In genomic region chr19:58385313-58386165, GRCh38 we compare ENCODE assay signal across 7 cellular contexts. TPM values are rescaled to one million over a fixed set of nuclear protein-coding genes. Genes with fewer than 3 reads are reported as not detected.
DNase-seq lines count a peak whose midpoint lies in the region; ATAC-seq and TF ChIP-seq lines count a peak whose summit lies in the region.

No MANE protein-coding gene starts in this region.

- no peak for TF ChIP-seq EP300 in suprapubic skin (IDR thresholded peaks at IDR 0.05)

- no peaks in the 10 kb centered on the region for H3K27me3 ChIP-seq in adrenal gland
- no peaks in the 10 kb centered on the region for H3K27me3 ChIP-seq in right lobe of liver
- H3K27me3 ChIP-seq in suprapubic skin, result no peaks in the 10 kb centered on the region

- 65 to 67% (median 66%) methylated on average over 8 to 16 of the region's 16 CpGs for WGBS in adrenal gland, 4 donors
- 68% methylated on average over 5 of the region's 16 CpGs for WGBS in right lobe of liver (ENCODE audit: insufficient coverage, low coverage, low lambda C conversion rate, missing lambda C conversion rate)
- 47% methylated on average over 16 of the region's 16 CpGs for WGBS in suprapubic skin

- TF ChIP-seq CTCF in adrenal gland (IDR thresholded peaks at IDR 0.05) (no peak), right lobe of liver (IDR thresholded peaks at IDR 0.05) (no peak), suprapubic skin (IDR thresholded peaks at IDR 0.05) (no peak)

- TF ChIP-seq POLR2A in adrenal gland (IDR thresholded peaks at IDR 0.05) (no peak), right lobe of liver (IDR thresholded peaks at IDR 0.05) (no peak), suprapubic skin (IDR thresholded peaks at IDR 0.05) (no peak)

- ATAC-seq in right lobe of liver, result no peak

- H3K4me1 ChIP-seq in adrenal gland (replicated peaks in 1 of 2) (peaks cover 30 to 36% of the 10 kb centered on the region in 2 donors), right lobe of liver (peaks cover 0 to 23% (median 6%) of the 10 kb centered on the region in 4 donors), suprapubic skin (peaks cover 45% of the 10 kb centered on the region)

- no peak for DNase-seq in Jurkat, Clone E6-1 (ENCODE audit: low read depth, low spot score)
- DNase-seq in adrenal gland (peak in 1 of 7 donors; percentile 64), right lobe of liver (peak in 1 of 3 donors; percentile 19), suprapubic skin (ENCODE audit: low spot score in 2 of 2) (peak in 1 of 2 donors; percentile 65), cortex of kidney (lab: John Stamatoyannopoulos, UW) (no peak), C1 segment of cervical spinal cord (lab: John Stamatoyannopoulos, UW) (no peak), Kasumi-1 (lab: John Stamatoyannopoulos, UW) (no peak)

- intact Hi-C loops in adrenal gland (cut with DNase I), result no loop called here
- intact Hi-C loops in right lobe of liver (cut with DNase I), result no loop called here

- H3K9me3 ChIP-seq in adrenal gland (replicated peaks in 1 of 3), result no peaks in the 10 kb centered on the region
- H3K9me3 ChIP-seq in right lobe of liver, result no peaks in the 10 kb centered on the region
- H3K9me3 ChIP-seq in suprapubic skin, result no peaks in the 10 kb centered on the region

- H3K4me3 ChIP-seq in Jurkat, Clone E6-1 (ENCODE audit: low read length), result peak overlapping the region; percentile 100
- H3K4me3 ChIP-seq in adrenal gland (peak overlapping the region in 2 of 4 donors; percentile 74 to 86), right lobe of liver (peak overlapping the region; percentile 67 to 92 (median 87)), suprapubic skin (peak overlapping the region; percentile 66)

- peaks cover 0 to 16% of the 10 kb centered on the region in 2 donors for H3K36me3 ChIP-seq in adrenal gland (replicated peaks in 1 of 2)
- peaks cover 0 to 12% (median 0%) of the 10 kb centered on the region in 4 donors for H3K36me3 ChIP-seq in right lobe of liver
- H3K36me3 ChIP-seq in suprapubic skin, result peaks cover 8% of the 10 kb centered on the region

- H3K27ac ChIP-seq in adrenal gland (peak overlapping the region in 4 of 5 donors; percentile 95 to 98 (median 97)), right lobe of liver (peak overlapping the region; percentile 93 to 98 (median 94)), suprapubic skin (peak overlapping the region; percentile 98)

RNA-seq across cellular contexts. Expression of gene RPS5, which starts 1.5 kb away (rescaled TPM):
- polyA plus RNA-seq in Jurkat, Clone E6-1 (2012; ENCODE audit: insufficient read depth, insufficient read length), result 1,707 TPM
- total RNA-seq in adrenal gland (1,000 to 10,000 TPM in 6 of 8 donors, 100 to 1,000 TPM in 2; 839 to 1,999 (median 1,158) TPM), right lobe of liver (100 to 1,000 TPM; 274 to 637 (median 304) TPM), suprapubic skin (1,000 to 10,000 TPM; 1,253 to 2,519 (median 2,306) TPM)
- 1,000 to 10,000 TPM in 1 of 3 donors, 100 to 1,000 TPM in 2; 555 to 1,093 (median 722) TPM for polyA plus RNA-seq in adrenal gland

RNA-seq across cellular contexts. Expression of gene ZNF837, which starts 4.7 kb away (rescaled TPM):
- 3.8 TPM for polyA plus RNA-seq in Jurkat, Clone E6-1 (2012; ENCODE audit: insufficient read depth, insufficient read length)
- total RNA-seq in adrenal gland (10 to 100 TPM in 1 of 8 donors, 1 to 10 TPM in 7; 2.4 to 10.5 (median 4.6) TPM), right lobe of liver (1 to 10 TPM; 1.7 to 3.9 (median 2.4) TPM), suprapubic skin (1 to 10 TPM; 2.6 to 6.2 (median 4.3) TPM)
- 1 to 10 TPM in 2 of 3 donors, under 1 TPM in 1; 0.09 to 8.1 (median 6.1) TPM for polyA plus RNA-seq in adrenal gland

RNA-seq across cellular contexts. Expression of gene RNF225, which starts 9.9 kb away (rescaled TPM):
- polyA plus RNA-seq in Jurkat, Clone E6-1 (2012; ENCODE audit: insufficient read depth, insufficient read length), result not detected
- not detected for total RNA-seq in adrenal gland
- not detected for polyA plus RNA-seq in adrenal gland
- not detected for total RNA-seq in right lobe of liver
- total RNA-seq in suprapubic skin, result 10 to 100 TPM in 2 of 4 donors, 1 to 10 TPM in 1, not detected in 1; 3.9 to 13.7 (median 13.6) TPM

RNA-seq across cellular contexts. Expression of gene ZNF584, which starts 22.9 kb away (rescaled TPM):
- 10.7 TPM for polyA plus RNA-seq in Jurkat, Clone E6-1 (2012; ENCODE audit: insufficient read depth, insufficient read length)
- 10 to 100 TPM; 11.7 to 37.5 (median 16.9) TPM for total RNA-seq in adrenal gland
- polyA plus RNA-seq in adrenal gland, result 10 to 100 TPM in 1 of 3 donors, 1 to 10 TPM in 2; 7.1 to 12.3 (median 9.7) TPM
- total RNA-seq in right lobe of liver, result 10 to 100 TPM in 1 of 6 experiments, 1 to 10 TPM in 5; 5.6 to 12.1 (median 6.6) TPM
- total RNA-seq in suprapubic skin, result 10 to 100 TPM; 15.8 to 21.2 (median 17.4) TPM

RNA-seq across cellular contexts. Expression of gene ZNF497, which starts 23.0 kb away (rescaled TPM):
- 3.8 TPM for polyA plus RNA-seq in Jurkat, Clone E6-1 (2012; ENCODE audit: insufficient read depth, insufficient read length)
- total RNA-seq in adrenal gland, result 1 to 10 TPM in 7 of 8 donors, under 1 TPM in 1; 0.35 to 8.1 (median 1.6) TPM
- 1 to 10 TPM in 2 of 3 donors, under 1 TPM in 1; 0.20 to 2.2 (median 2.0) TPM for polyA plus RNA-seq in adrenal gland
- total RNA-seq in right lobe of liver, result 1 to 10 TPM in 5 of 6 experiments, under 1 TPM in 1; 0.73 to 3.1 (median 1.7) TPM
- 1 to 10 TPM; 2.4 to 4.8 (median 3.4) TPM for total RNA-seq in suprapubic skin
